In the genomic region with DNA sequence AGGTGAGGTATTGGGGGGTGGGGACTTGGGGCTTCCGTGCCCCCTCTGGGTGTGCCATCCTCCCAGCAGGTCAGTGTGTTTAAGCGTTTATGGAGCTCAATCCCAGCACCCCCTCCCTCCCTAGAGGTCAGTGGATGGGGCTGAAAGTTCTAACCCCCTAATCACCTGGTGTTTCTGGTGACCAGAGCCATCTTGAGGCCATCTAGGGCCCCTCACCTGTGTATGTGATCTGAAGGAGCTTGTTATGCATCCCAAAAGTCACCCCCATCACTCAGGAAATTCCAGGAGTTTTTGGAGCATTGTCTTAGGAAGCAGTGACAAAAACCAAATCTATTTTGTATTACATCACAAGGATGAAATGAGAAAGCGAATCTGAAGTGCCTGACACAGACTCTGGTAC, we compare ENCODE assay signal across 30 cellular contexts.
DNase-seq lines count a peak whose midpoint lies in the region; ATAC-seq and TF ChIP-seq lines count a peak whose summit lies in the region.
"Had no signal": no experiment of that assay in that cellular context is flagged by ENCODE, and none has a peak within 500 bp of the region (broad histone marks: within the 10 kb centered on the region; RNA-seq: fewer than 3 reads in every experiment).

No MANE protein-coding gene starts in this region.

- ATAC-seq in stimulated activated naive CD8-positive, alpha-beta T cell treated with anti-CD3 and anti-CD28 coated beads, Interleukin-15, amount 100 ng/mL, for 72 hours = no peak
- ATAC-seq in PC-3 (0 out of 2 replicates have a peak, but pooled peaks have one; percentile 31), GM19023 (IDR thresholded peaks at IDR 0.05; ENCODE audit: unreplicated experiment) (no peak)
- ATAC-seq in central memory CD8-positive, alpha-beta T cell (replicated peaks; ENCODE audit: extremely low read depth, poor library complexity, severe bottlenecking) = no peak
- ATAC-seq: left ventricle myocardium superior, right lobe of liver had no signal

- POLR2A ChIA-PET in PC-3 (lab: Charles Lee; ENCODE audit: unreplicated experiment) = no interaction called here

- peak overlapping the region; percentile 2 for H3K4me2 ChIP-seq in PC-3 (ENCODE audit: low read length)

- H3K9me3 ChIP-seq in PC-3 (ENCODE audit: low read length) = no peaks in the 10 kb centered on the region
- no peaks in the 10 kb centered on the region for H3K9me3 ChIP-seq in thyroid gland
- H3K9me3 ChIP-seq in ovary = no peaks in the 10 kb centered on the region
- H3K9me3 ChIP-seq: Caco-2, MG63, Peyer's patch, right lobe of liver, SJCRH30, spleen had no signal

- TF ChIP-seq EP300 in ovary (IDR thresholded peaks at IDR 0.05) = no peak

- TF ChIP-seq CTCF in PC-3 (conservative IDR thresholded peaks at IDR 0.05; ENCODE audit: low read depth, low read length) = 0 out of 2 replicates have a peak, but pooled peaks have one; percentile 21
- no peak for TF ChIP-seq CTCF in thyroid gland (IDR thresholded peaks at IDR 0.05)
- TF ChIP-seq CTCF in ovary (IDR thresholded peaks at IDR 0.05) = no peak

- TF ChIP-seq POLR2A in thyroid gland (IDR thresholded peaks at IDR 0.05) (no peak), ovary (IDR thresholded peaks at IDR 0.05) (no peak)

- no TSS peak for BruUV-seq in PC-3 (replicated peaks; lab: Mats Ljungman, UMichigan)

- peaks cover 13% of the 10 kb centered on the region for H3K4me1 ChIP-seq in PC-3 (ENCODE audit: insufficient read depth, low read length)
- peaks cover 20 to 42% of the 10 kb centered on the region in 2 donors for H3K4me1 ChIP-seq in thyroid gland
- no peaks in the 10 kb centered on the region for H3K4me1 ChIP-seq in ovary (ENCODE audit: insufficient read depth)
- H3K4me1 ChIP-seq: Caco-2, Peyer's patch, right lobe of liver, SJCRH30 had no signal

- H2AFZ ChIP-seq in PC-3 (ENCODE audit: low read length) = no peak overlapping the region

- H3K9me2 ChIP-seq in PC-3 (replicated peaks; ENCODE audit: low read length) = no peaks in the 10 kb centered on the region

- no peaks in the 10 kb centered on the region for H4K20me1 ChIP-seq in PC-3 (ENCODE audit: low read length)

- H3K36me3 Mint-ChIP-seq in stimulated activated naive CD8-positive, alpha-beta T cell treated with anti-CD3 and anti-CD28 coated beads, Interleukin-15, Interleukin-2, amounts not matched to agents 100 ng/mL and 50 ng/mL, for 24 hours (ENCODE audit: low read depth) = peaks cover 8% of the 10 kb centered on the region
- H3K36me3 Mint-ChIP-seq in central memory CD8-positive, alpha-beta T cell (ENCODE audit: insufficient read depth) = peaks cover 23% of the 10 kb centered on the region

- CTCF ChIA-PET in PC-3 (lab: Charles Lee) = interaction anchor here (0.6 kb wide), 1 partner anchor 1001 kb away, joined by 3 read pairs; no protein-coding TSS in a partner anchor

- H3K9ac ChIP-seq in PC-3 (ENCODE audit: low read length) = no peak overlapping the region

- H3K9me3 Mint-ChIP-seq in stimulated activated naive CD8-positive, alpha-beta T cell treated with anti-CD3 and anti-CD28 coated beads, Interleukin-15, Interleukin-2, amounts not matched to agents 100 ng/mL and 50 ng/mL, for 24 hours = no peaks in the 10 kb centered on the region
- H3K9me3 Mint-ChIP-seq in stimulated activated naive CD8-positive, alpha-beta T cell treated with anti-CD3 and anti-CD28 coated beads, Interleukin-15, amount 100 ng/mL, for 72 hours = no peaks in the 10 kb centered on the region
- no peaks in the 10 kb centered on the region for H3K9me3 Mint-ChIP-seq in central memory CD8-positive, alpha-beta T cell
- H3K9me3 Mint-ChIP-seq: activated naive CD8-positive, alpha-beta T cell treated with anti-CD3 and anti-CD28 coated beads, Interleukin-2, amount 50 U/mL, for 24 hours; activated T-cell treated with anti-CD3 and anti-CD28 coated beads, Interleukin-2, amount 50 U/mL, for 72 hours had no signal

- no peak for DNase-seq in stimulated activated naive CD8-positive, alpha-beta T cell treated with anti-CD3 and anti-CD28 coated beads, Interleukin-15, amount 100 ng/mL, for 72 hours
- no peak for DNase-seq in PC-3
- DNase-seq in central memory CD8-positive, alpha-beta T cell (ENCODE audit: low spot score in 2 of 2) = no peak
- DNase-seq in thyroid gland = no peak
- DNase-seq in NCI-H1694 treated with DMSO at 0.1 percent for 48 hours (lab: John Stamatoyannopoulos, UW) = no peak
- DNase-seq in ovary = no peak
- DNase-seq: activated CD4-positive, alpha-beta T cell treated with anti-CD3 and anti-CD28 coated beads for 36 hours; activated naive CD4-positive, alpha-beta T cell; activated naive CD8-positive, alpha-beta T cell treated with anti-CD3 and anti-CD28 coated beads, Interleukin-2, amount 50 U/mL, for 24 hours; activated T-cell treated with anti-CD3 and anti-CD28 coated beads, Interleukin-2, amount 50 U/mL, for 72 hours; Caco-2; effector CD8-positive, alpha-beta T cell; islet precursor cell; KG1; left ventricle myocardium superior; MG63; NCI-H226; NCI-H69; Peyer's patch; right lobe of liver; SJCRH30; spleen; stimulated activated CD4-positive, alpha-beta T cell treated with anti-CD3 and anti-CD28 coated beads, Interleukin-2, amount 100 ng/mL, for 24 hours; SW 1271 had no signal

- H3K79me2 ChIP-seq in PC-3 (ENCODE audit: low read length) = no peaks in the 10 kb centered on the region

- intact Hi-C loops in PC-3 (cut with micrococcal nuclease) (loop anchor here (5.0 kb wide), 1 partner anchor 37 kb away; no protein-coding TSS in a partner anchor), thyroid gland (cut with DNase I) (no loop called here), ovary (cut with DNase I) (no loop called here)

- H3K4me3 Mint-ChIP-seq in stimulated activated naive CD8-positive, alpha-beta T cell treated with anti-CD3 and anti-CD28 coated beads, Interleukin-15, Interleukin-2, amounts not matched to agents 100 ng/mL and 50 ng/mL, for 24 hours = no peak overlapping the region
- H3K4me3 Mint-ChIP-seq in stimulated activated naive CD8-positive, alpha-beta T cell treated with anti-CD3 and anti-CD28 coated beads, Interleukin-15, amount 100 ng/mL, for 72 hours = no peak overlapping the region
- H3K4me3 Mint-ChIP-seq in central memory CD8-positive, alpha-beta T cell = no peak overlapping the region
- H3K4me3 Mint-ChIP-seq: activated CD4-positive, alpha-beta T cell treated with anti-CD3 and anti-CD28 coated beads for 36 hours; activated naive CD8-positive, alpha-beta T cell treated with anti-CD3 and anti-CD28 coated beads, Interleukin-2, amount 50 U/mL, for 24 hours; B cell had no signal

- no peaks in the 10 kb centered on the region for H3K36me3 ChIP-seq in PC-3 (ENCODE audit: low read depth, low read length)
- H3K36me3 ChIP-seq in thyroid gland = no peaks in the 10 kb centered on the region
- H3K36me3 ChIP-seq in ovary = no peaks in the 10 kb centered on the region
- H3K36me3 ChIP-seq: MG63, Peyer's patch, right lobe of liver, SJCRH30 had no signal

- no peaks in the 10 kb centered on the region for H3K27me3 Mint-ChIP-seq in stimulated activated naive CD8-positive, alpha-beta T cell treated with anti-CD3 and anti-CD28 coated beads, Interleukin-15, Interleukin-2, amounts not matched to agents 100 ng/mL and 50 ng/mL, for 24 hours
- H3K27me3 Mint-ChIP-seq in stimulated activated naive CD8-positive, alpha-beta T cell treated with anti-CD3 and anti-CD28 coated beads, Interleukin-15, amount 100 ng/mL, for 72 hours = no peaks in the 10 kb centered on the region
- H3K27me3 Mint-ChIP-seq in central memory CD8-positive, alpha-beta T cell = no peaks in the 10 kb centered on the region
- H3K27me3 Mint-ChIP-seq: activated CD4-positive, alpha-beta T cell treated with anti-CD3 and anti-CD28 coated beads for 36 hours; activated naive CD8-positive, alpha-beta T cell treated with anti-CD3 and anti-CD28 coated beads, Interleukin-2, amount 50 U/mL, for 24 hours; B cell; progenitor cell of endocrine pancreas had no signal

- H3K27ac Mint-ChIP-seq in stimulated activated naive CD8-positive, alpha-beta T cell treated with anti-CD3 and anti-CD28 coated beads, Interleukin-15, Interleukin-2, amounts not matched to agents 100 ng/mL and 50 ng/mL, for 24 hours = peak overlapping the region; percentile 14
- H3K27ac Mint-ChIP-seq in stimulated activated naive CD8-positive, alpha-beta T cell treated with anti-CD3 and anti-CD28 coated beads, Interleukin-15, amount 100 ng/mL, for 72 hours = no peak overlapping the region
- peak overlapping the region; percentile 68 for H3K27ac Mint-ChIP-seq in central memory CD8-positive, alpha-beta T cell (ENCODE audit: low read depth)
- H3K27ac Mint-ChIP-seq: B cell, progenitor cell of endocrine pancreas had no signal

- 89 to 91% methylated on average over 3 of the region's 3 CpGs for WGBS in thyroid gland, 2 donors
- WGBS in ovary, 3 donors = 94 to 97% (median 95%) methylated on average over 3 of the region's 3 CpGs

- H3K27me3 ChIP-seq in PC-3 (ENCODE audit: low read length) = no peaks in the 10 kb centered on the region
- H3K27me3 ChIP-seq in thyroid gland = no peaks in the 10 kb centered on the region
- H3K27me3 ChIP-seq in ovary = no peaks in the 10 kb centered on the region
- H3K27me3 ChIP-seq: MG63, Peyer's patch, right lobe of liver, SJCRH30, spleen had no signal

- no peak overlapping the region for H3K27ac ChIP-seq in PC-3 (ENCODE audit: low read length)
- H3K27ac ChIP-seq in thyroid gland = peak overlapping the region in 2 of 3 donors; percentile 67 to 70
- H3K27ac ChIP-seq in ovary = no peak overlapping the region
- H3K27ac ChIP-seq: coronary artery, HL-60, Peyer's patch, right lobe of liver, SJCRH30 had no signal

- H3K4me3 ChIP-seq in PC-3 (ENCODE audit: low read length) = no peak overlapping the region
- H3K4me3 ChIP-seq in thyroid gland (replicated peaks in 1 of 3) = no peak overlapping the region
- no peak overlapping the region for H3K4me3 ChIP-seq in ovary
- H3K4me3 ChIP-seq: coronary artery, MG63, Peyer's patch, right lobe of liver, SJCRH30, spleen had no signal

- peaks cover 17% of the 10 kb centered on the region for H3K4me1 Mint-ChIP-seq in stimulated activated naive CD8-positive, alpha-beta T cell treated with anti-CD3 and anti-CD28 coated beads, Interleukin-15, Interleukin-2, amounts not matched to agents 100 ng/mL and 50 ng/mL, for 24 hours (ENCODE audit: low read depth)
- peaks cover 5% of the 10 kb centered on the region for H3K4me1 Mint-ChIP-seq in stimulated activated naive CD8-positive, alpha-beta T cell treated with anti-CD3 and anti-CD28 coated beads, Interleukin-15, amount 100 ng/mL, for 72 hours
- peaks cover 61% of the 10 kb centered on the region for H3K4me1 Mint-ChIP-seq in central memory CD8-positive, alpha-beta T cell

- no peaks in the 10 kb centered on the region for H3F3A ChIP-seq in PC-3 (ENCODE audit: low read length, unreplicated experiment)

Comparison
In these comparisons a context has a peak if more than half of its experiments do, and no peak if none do; other contexts are left out.
1. H3K27ac Mint-ChIP-seq: peak in stimulated activated naive CD8-positive, alpha-beta T cell treated with anti-CD3 and anti-CD28 coated beads, Interleukin-15, Interleukin-2, amounts not matched to agents 100 ng/mL and 50 ng/mL, for 24 hours (single experiment) and central memory CD8-positive, alpha-beta T cell (single experiment); none in stimulated activated naive CD8-positive, alpha-beta T cell treated with anti-CD3 and anti-CD28 coated beads, Interleukin-15, amount 100 ng/mL, for 72 hours (0 of 2).
2. H3K27ac ChIP-seq: peak in thyroid gland (2 of 3); none in PC-3 (single experiment) and ovary (0 of 2).